ENCODE assay signal across 28 cellular contexts in genomic region chr13:79585033-79585432, GRCh38.
"Had no signal": no experiment of that assay in that cellular context is flagged by ENCODE, and none has a peak within 500 bp of the region (broad histone marks: within the 10 kb centered on the region; RNA-seq: fewer than 3 reads in every experiment).

No MANE protein-coding gene starts in this region.

- H3K27me3 Mint-ChIP-seq: effector memory CD8-positive, alpha-beta T cell; naive B cell had no signal

- FAIRE-seq: colon, endometrium, islet of Langerhans, keratinocyte had no signal

- H3K9me3 Mint-ChIP-seq: effector memory CD8-positive, alpha-beta T cell had no signal

- H3K4me1 ChIP-seq: gastrocnemius medialis, left lung, lower lobe of right lung had no signal

- H3K4me3 Mint-ChIP-seq: effector memory CD8-positive, alpha-beta T cell; endodermal cell; mesothelial cell of epicardium; naive B cell had no signal

- DNase-seq: dermis blood vessel endothelial cell; dorsolateral prefrontal cortex; effector CD8-positive, alpha-beta T cell; effector memory CD8-positive, alpha-beta T cell; endodermal cell; esophagus squamous epithelium; foreskin fibroblast; foreskin melanocyte; gastrocnemius medialis; glutamatergic neuron; head of caudate nucleus; heart right ventricle; hippocampal formation; left cardiac atrium; left lung; left ventricle myocardium superior; lower lobe of right lung; mesenchymal stem cell; mucosa of descending colon; naive B cell had no signal

- ATAC-seq: effector memory CD8-positive, alpha-beta T cell; esophagus mucosa; gastrocnemius medialis; heart right ventricle; left cardiac atrium; left lung; left ventricle myocardium superior; lower lobe of right lung; mucosa of descending colon had no signal

- H3K36me3 Mint-ChIP-seq: naive B cell had no signal

- H3K36me3 ChIP-seq: esophagus squamous epithelium, gastrocnemius medialis, heart right ventricle, left lung, lower lobe of right lung had no signal

- H3K27ac ChIP-seq: coronary artery, dorsolateral prefrontal cortex, epithelial cell of prostate, esophagus squamous epithelium, gastrocnemius medialis, heart right ventricle, left lung, lower lobe of right lung had no signal

- H3K4me3 ChIP-seq: coronary artery, dorsolateral prefrontal cortex, esophagus squamous epithelium, gastrocnemius medialis, heart right ventricle, left lung, lower lobe of right lung, mucosa of descending colon had no signal

- H3K27me3 ChIP-seq: dorsolateral prefrontal cortex, esophagus squamous epithelium, gastrocnemius medialis, heart right ventricle, left lung had no signal

- H3K4me1 Mint-ChIP-seq: endodermal cell, naive B cell had no signal

- H3K9me3 ChIP-seq: gastrocnemius medialis, lower lobe of right lung had no signal

- H3K27ac Mint-ChIP-seq: effector memory CD8-positive, alpha-beta T cell; endodermal cell; mesothelial cell of epicardium; naive B cell had no signal
